ENCODE assay signal across 34 cellular contexts in genomic region chr12:21983102-21983501, GRCh38. TPM values are rescaled to one million over a fixed set of nuclear protein-coding genes. Genes with fewer than 3 reads are reported as not detected.
"Had no signal": no experiment of that assay in that cellular context is flagged by ENCODE, and none has a peak within 500 bp of the region (broad histone marks: within the 10 kb centered on the region; RNA-seq: fewer than 3 reads in every experiment).

No MANE protein-coding gene starts in this region.

- H3K27me3 ChIP-seq: adrenal gland, ascending aorta, breast epithelium, colonic mucosa, esophagus squamous epithelium, gastroesophageal sphincter had no signal

- H3K9me3 ChIP-seq: adrenal gland, ascending aorta, breast epithelium, colonic mucosa, esophagus squamous epithelium, gastroesophageal sphincter, heart right ventricle had no signal

- DNase-seq: activated CD4-positive, alpha-beta memory T cell treated with anti-CD3 and anti-CD28 coated beads for 36 hours; activated CD4-positive, alpha-beta T cell treated with anti-CD3 and anti-CD28 coated beads for 36 hours; activated CD4-positive, alpha-beta T cell treated with anti-CD3 and anti-CD28 coated beads, Interleukin-2, amount 10 ng/mL, durations not matched to agents 24 days and 14 days; activated CD4-positive, CD25-positive, alpha-beta regulatory T cell; activated CD4-positive, CD25-positive, alpha-beta regulatory T cell treated with anti-CD3 and anti-CD28 coated beads, Interleukin-2, amount 50 U/mL, for 72 hours; activated CD8-positive, alpha-beta memory T cell treated with anti-CD3 and anti-CD28 coated beads, Interleukin-2, amount 10 ng/mL, durations not matched to agents 7 days and 5 days; activated CD8-positive, alpha-beta memory T cell treated with anti-CD3 and anti-CD28 coated beads, Interleukin-2, amount 50 U/mL, for 4 hours; activated CD8-positive, alpha-beta T cell treated with anti-CD3 and anti-CD28 coated beads, Interleukin-2, amount 10 ng/mL, durations not matched to agents 7 days and 5 days; activated effector memory CD4-positive, alpha-beta T cell treated with anti-CD3 and anti-CD28 coated beads, Interleukin-2, amount 50 U/mL, for 16 hours; activated naive CD4-positive, alpha-beta T cell treated with anti-CD3 and anti-CD28 coated beads for 36 hours; activated naive CD8-positive, alpha-beta T cell treated with anti-CD3 and anti-CD28 coated beads for 36 hours; activated naive CD8-positive, alpha-beta T cell treated with anti-CD3 and anti-CD28 coated beads, Interleukin-2, amount 50 U/mL, for 24 hours; activated T-cell treated with anti-CD3 and anti-CD28 coated beads, Interleukin-2, amount 50 U/mL, for 1 hour; activated T-cell treated with anti-CD3 and anti-CD28 coated beads, Interleukin-2, amount 50 U/mL, for 48 hours; adrenal gland; amygdala; central memory CD4-positive, alpha-beta T cell; cerebellar nuclear complex; colonic mucosa; effector CD8-positive, alpha-beta T cell; esophagus squamous epithelium; foreskin melanocyte; heart right ventricle; T-helper 2 cell had no signal

- H3K4me1 ChIP-seq: adrenal gland, ascending aorta, breast epithelium, colonic mucosa, esophagus squamous epithelium, gastroesophageal sphincter had no signal

- H3K36me3 ChIP-seq: adrenal gland, ascending aorta, breast epithelium, cardiac muscle cell, colonic mucosa, esophagus squamous epithelium, gastroesophageal sphincter, heart right ventricle had no signal

- H3K27ac ChIP-seq: adrenal gland, ascending aorta, breast epithelium, cardiac muscle cell, colonic mucosa, epithelial cell of prostate, esophagus squamous epithelium, gastroesophageal sphincter, heart right ventricle had no signal

- ATAC-seq: activated CD4-positive, alpha-beta T cell treated with anti-CD3 and anti-CD28 coated beads for 36 hours; activated CD8-positive, alpha-beta memory T cell treated with anti-CD3 and anti-CD28 coated beads, Interleukin-2, amount 10 ng/mL, durations not matched to agents 7 days and 5 days; activated CD8-positive, alpha-beta T cell treated with anti-CD3 and anti-CD28 coated beads, Interleukin-2, amount 10 ng/mL, durations not matched to agents 7 days and 5 days; activated naive CD8-positive, alpha-beta T cell treated with anti-CD3 and anti-CD28 coated beads, Interleukin-2, amount 50 U/mL, for 24 hours; gastroesophageal sphincter had no signal

- H3K4me3 ChIP-seq: adrenal gland, ascending aorta, breast epithelium, cardiac muscle cell, colonic mucosa, esophagus squamous epithelium, gastroesophageal sphincter, heart right ventricle had no signal

RNA-seq across cellular contexts. Expression of gene ABCC9, which starts 41.9 kb away (rescaled TPM):
- total RNA-seq: activated CD4-positive, alpha-beta memory T cell treated with anti-CD3 and anti-CD28 coated beads for 36 hours; activated CD4-positive, alpha-beta T cell treated with anti-CD3 and anti-CD28 coated beads for 36 hours; activated CD4-positive, alpha-beta T cell treated with anti-CD3 and anti-CD28 coated beads, Interleukin-2, amount 10 ng/mL, durations not matched to agents 24 days and 14 days; activated CD8-positive, alpha-beta memory T cell treated with anti-CD3 and anti-CD28 coated beads for 36 hours; activated CD8-positive, alpha-beta T cell treated with anti-CD3 and anti-CD28 coated beads, Interleukin-2, amount 10 ng/mL, durations not matched to agents 7 days and 5 days; activated naive CD4-positive, alpha-beta T cell treated with anti-CD3 and anti-CD28 coated beads for 36 hours; activated naive CD8-positive, alpha-beta T cell treated with anti-CD3 and anti-CD28 coated beads for 36 hours; activated T-helper 1 cell treated with anti-CD3 and anti-CD28 coated beads, Interleukin-12 subunit alpha, Interleukin-12 subunit beta, Interleukin-2, Interleukin-4 antibody, amounts not matched to agents 30 ng/mL and 10 ng/mL and 1 ng/mL, durations not matched to agents 14 hours and 24 hours and 36 hours; dermis microvascular lymphatic vessel endothelial cell; endothelial cell of umbilical vein; T-helper 1 cell treated with Interleukin-12 subunit alpha and Interleukin-12 subunit beta and Interleukin-4 antibody, amounts not matched to agents 30 ng/mL and 1 ng/mL, for 36 hours had no signal
